ENCODE assay signal across 8 cellular contexts in the genomic region with DNA sequence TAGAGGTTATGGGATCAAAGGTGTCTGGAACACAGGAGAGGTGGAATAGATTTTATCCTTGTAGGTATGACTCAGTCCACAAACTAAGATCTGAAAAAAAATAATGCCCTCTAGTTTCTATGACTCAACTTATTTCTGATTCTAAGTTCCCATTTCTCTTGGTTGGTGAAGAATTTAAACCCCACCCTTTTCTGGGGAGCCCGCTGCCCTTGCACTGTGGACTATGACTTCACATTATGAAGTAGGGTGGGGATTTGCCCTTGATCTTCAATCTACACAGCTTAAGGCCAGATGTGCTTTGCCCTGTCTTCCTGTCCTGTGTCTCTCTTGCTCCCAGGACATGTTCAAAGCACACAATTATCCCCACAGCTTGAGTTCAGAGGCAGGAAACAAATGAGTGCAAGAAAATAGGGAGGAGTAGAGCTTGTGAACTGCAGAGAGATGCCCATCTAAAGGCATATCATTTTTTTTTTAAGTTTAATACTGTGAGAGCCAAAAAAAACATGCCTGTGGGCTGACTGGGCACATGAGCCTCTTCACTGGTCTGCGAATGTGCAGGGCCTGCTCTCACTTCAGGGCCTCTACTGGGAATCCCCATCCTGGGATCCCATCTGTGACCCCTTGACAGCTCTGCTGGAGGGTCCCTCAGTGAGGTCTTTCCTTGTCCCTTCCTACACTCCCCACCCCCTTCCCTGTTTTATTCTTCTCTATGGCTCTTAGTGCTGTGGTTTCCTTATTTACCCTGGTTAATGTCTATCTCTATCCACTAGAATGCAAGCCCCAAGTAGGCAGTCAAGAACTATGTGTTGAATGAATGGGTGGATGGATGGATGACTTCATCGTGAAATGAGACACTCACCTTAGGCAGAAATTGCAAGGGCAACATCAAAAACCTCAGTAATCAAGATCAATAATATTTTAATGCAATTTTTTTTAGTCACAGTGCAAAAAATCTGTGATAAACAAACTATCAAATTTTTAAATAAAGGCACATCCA.
A peak's percentile ranks its signal among the peaks of the same experiment; 100 is the strongest.
DNase-seq lines count a peak whose midpoint lies in the region; ATAC-seq and TF ChIP-seq lines count a peak whose summit lies in the region.

No MANE protein-coding gene starts in this region.

- H3K9me3 ChIP-seq in OCI-LY3 (ENCODE audit: insufficient read depth, low read length) = no peaks in the 10 kb centered on the region
- no peaks in the 10 kb centered on the region for H3K9me3 ChIP-seq in skeletal muscle satellite cell (replicated peaks; ENCODE audit: low read length)
- no peaks in the 10 kb centered on the region for H3K9me3 ChIP-seq in thyroid gland

- H3K4me1 ChIP-seq in OCI-LY3 (ENCODE audit: low read length) (peaks cover 70% of the 10 kb centered on the region), skeletal muscle satellite cell (ENCODE audit: control insufficient read depth, insufficient read depth, low read length) (peaks cover 35% of the 10 kb centered on the region), thyroid gland (no peaks in the 10 kb centered on the region)

- H2AFZ ChIP-seq in OCI-LY3 (ENCODE audit: low read depth, low read length) = peak overlapping the region; percentile 31; the same call in 1 of the 2 replicates

- no peaks in the 10 kb centered on the region for H3K79me2 ChIP-seq in OCI-LY3 (ENCODE audit: low read length)

- H4K20me1 ChIP-seq in OCI-LY3 (ENCODE audit: insufficient read depth, low read length) = no peaks in the 10 kb centered on the region

- H3K4me2 ChIP-seq in OCI-LY3 (ENCODE audit: low read length) = peak overlapping the region; percentile 65
- H3K4me2 ChIP-seq in skeletal muscle satellite cell (ENCODE audit: low read length) = peak overlapping the region; percentile 54

- H3K27ac ChIP-seq in OCI-LY3 (ENCODE audit: low read length) = peak overlapping the region; percentile 94
- H3K27ac ChIP-seq in thyroid gland = no peak overlapping the region

- no peak for TF ChIP-seq POLR2A in thyroid gland (IDR thresholded peaks at IDR 0.05)

- H3K27me3 ChIP-seq in OCI-LY3 (ENCODE audit: low read depth, low read length) (no peaks in the 10 kb centered on the region), skeletal muscle satellite cell (ENCODE audit: control insufficient read depth, insufficient read depth, low read length) (no peaks in the 10 kb centered on the region), thyroid gland (no peaks in the 10 kb centered on the region)

- peak; percentile 87 for DNase-seq in ELR (ENCODE audit: low read depth)
- DNase-seq in cardiac fibroblast (ENCODE audit: low read depth in 2 of 2) = peak; percentile 80 to 91
- no peak for DNase-seq in NCI-H345 (lab: John Stamatoyannopoulos, UW)
- no peak for DNase-seq in thyroid gland

- 68 to 75% methylated on average over 3 of the region's 3 CpGs for WGBS in thyroid gland, 2 donors

- H3K9ac ChIP-seq in OCI-LY3 (ENCODE audit: low read length) = peak overlapping the region; percentile 66
- H3K9ac ChIP-seq in skeletal muscle satellite cell (ENCODE audit: low read depth, low read length) = peak overlapping the region; percentile 46

- TF ChIP-seq CTCF in OCI-LY3 (IDR thresholded peaks at IDR 0.05; ENCODE audit: low read depth, low read length) = no peak
- TF ChIP-seq CTCF in cardiac fibroblast (IDR thresholded peaks at IDR 0.05; ENCODE audit: low read depth, low read length) = no peak
- no peak for TF ChIP-seq CTCF in thyroid gland (IDR thresholded peaks at IDR 0.05)

- intact Hi-C loops in thyroid gland (cut with DNase I) = no loop called here

- H3K4me3 ChIP-seq in OCI-LY3 (ENCODE audit: low read length) (peak overlapping the region; percentile 33; the same call in 1 of the 2 replicates), cardiac fibroblast (replicated peaks in 1 of 2; ENCODE audit: low read depth in 2 of 2, low read length in 2 of 2) (no peak overlapping the region), skeletal muscle satellite cell (ENCODE audit: low read length) (peak overlapping the region; percentile 17), thyroid gland (replicated peaks in 1 of 3) (no peak overlapping the region)

- ATAC-seq in HG02571 (IDR thresholded peaks at IDR 0.05; ENCODE audit: unreplicated experiment) = peak; percentile 42
- ATAC-seq in HG02840 (IDR thresholded peaks at IDR 0.05; ENCODE audit: low FRiP score, unreplicated experiment) = no peak

- H3K36me3 ChIP-seq in OCI-LY3 (replicated peaks; ENCODE audit: low read depth, low read length) = peaks cover 4% of the 10 kb centered on the region
- H3K36me3 ChIP-seq in skeletal muscle satellite cell (ENCODE audit: insufficient read depth, low read length) = no peaks in the 10 kb centered on the region
- H3K36me3 ChIP-seq in thyroid gland = no peaks in the 10 kb centered on the region

Comparison
In these comparisons a context has a peak if more than half of its experiments do, and no peak if none do; other contexts are left out.
1. DNase-seq: peak in ELR (single experiment) and cardiac fibroblast (2 of 2); none in NCI-H345 (single experiment) and thyroid gland (0 of 2).
2. H3K4me3 ChIP-seq: peak in OCI-LY3 (single experiment) and skeletal muscle satellite cell (single experiment); none in cardiac fibroblast (0 of 2) and thyroid gland (0 of 3).